ENCODE assay signal across 13 cellular contexts in the genomic region with DNA sequence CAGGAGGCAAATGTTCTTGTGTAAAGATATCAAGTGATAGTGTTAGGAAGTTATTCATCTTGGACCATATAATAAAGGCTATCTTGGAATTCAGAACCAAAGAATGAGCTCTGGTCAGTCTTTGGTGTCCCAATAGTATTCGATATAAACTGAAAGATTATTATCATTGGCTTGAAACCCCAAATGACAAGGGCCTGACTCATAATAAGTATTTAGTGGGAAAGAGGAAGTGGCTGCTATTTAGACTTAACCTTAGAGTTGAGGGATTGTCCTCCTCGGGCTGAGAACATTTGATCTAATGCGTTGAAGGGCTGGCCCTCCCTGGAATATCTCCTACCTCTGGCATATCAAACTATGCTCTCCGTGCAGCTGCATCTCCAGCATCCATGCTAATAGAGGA.
DNase-seq lines count a peak whose midpoint lies in the region; TF ChIP-seq lines count a peak whose summit lies in the region.
"Had no signal": no experiment of that assay in that cellular context is flagged by ENCODE, and none has a peak within 500 bp of the region (broad histone marks: within the 10 kb centered on the region; RNA-seq: fewer than 3 reads in every experiment).

No MANE protein-coding gene starts in this region.

- no peaks in the 10 kb centered on the region for H3K27me3 Mint-ChIP-seq in activated CD4-positive, alpha-beta T cell treated with anti-CD3 and anti-CD28 coated beads, Interleukin-2, amount 10 ng/mL, durations not matched to agents 7 days and 5 days
- H3K27me3 Mint-ChIP-seq in activated T-helper 2 cell treated with anti-CD3 and anti-CD28 coated beads, Interferon-gamma antibody, Interleukin-2, Interleukin-4, amounts not matched to agents 10 μg/mL and 5 μg/mL and 100 μg/mL, durations not matched to agents 14 hours and 24 hours and 36 hours (ENCODE audit: low read depth), result no peaks in the 10 kb centered on the region
- H3K27me3 Mint-ChIP-seq: activated CD8-positive, alpha-beta memory T cell treated with anti-CD3 and anti-CD28 coated beads, Interleukin-2, amount 10 ng/mL, durations not matched to agents 7 days and 5 days had no signal

- no peak for TF ChIP-seq CTCF in OCI-LY3 (IDR thresholded peaks at IDR 0.05; ENCODE audit: low read depth, low read length)
- no peak for TF ChIP-seq CTCF in dorsolateral prefrontal cortex (IDR thresholded peaks at IDR 0.05 in 54 of 56, conservative IDR thresholded peaks at IDR 0.05 in 2 of 56; ENCODE audit: low read depth in 1 of 56, partially characterized antibody in 56 of 56)

- H3K9me3 Mint-ChIP-seq in activated CD4-positive, alpha-beta T cell treated with anti-CD3 and anti-CD28 coated beads, Interleukin-2, amount 10 ng/mL, durations not matched to agents 7 days and 5 days, result no peaks in the 10 kb centered on the region
- H3K9me3 Mint-ChIP-seq in activated T-helper 2 cell treated with anti-CD3 and anti-CD28 coated beads, Interferon-gamma antibody, Interleukin-2, Interleukin-4, amounts not matched to agents 10 μg/mL and 5 μg/mL and 100 μg/mL, durations not matched to agents 14 hours and 24 hours and 36 hours, result no peaks in the 10 kb centered on the region
- H3K9me3 Mint-ChIP-seq: stimulated activated naive CD8-positive, alpha-beta T cell treated with anti-CD3 and anti-CD28 coated beads, Interleukin-15, Interleukin-2, amounts not matched to agents 100 ng/mL and 50 ng/mL, for 24 hours had no signal

- H4K8ac ChIP-seq in trophoblast cell (ENCODE audit: low read depth, low read length), result no peak overlapping the region

- H3K79me2 ChIP-seq in OCI-LY3 (ENCODE audit: low read length) (no peaks in the 10 kb centered on the region), trophoblast cell (ENCODE audit: control insufficient read depth, insufficient read depth, low read length, poor library complexity) (no peaks in the 10 kb centered on the region)

- no peak overlapping the region for H2AK5ac ChIP-seq in trophoblast cell (ENCODE audit: low read length)

- H4K12ac ChIP-seq in trophoblast cell (ENCODE audit: low read depth, low read length), result no peak overlapping the region

- peaks cover 11% of the 10 kb centered on the region for H3K4me1 ChIP-seq in OCI-LY3 (ENCODE audit: low read length)
- H3K4me1 ChIP-seq in trophoblast cell (ENCODE audit: control insufficient read depth in 1 of 2, insufficient read depth in 2 of 2, low read length in 2 of 2), result peaks cover 6 to 7% of the 10 kb centered on the region in 2 experiments

- no peak overlapping the region for H2BK12ac ChIP-seq in trophoblast cell (ENCODE audit: low read length)

- POLR2A ChIA-PET in activated CD4-positive, alpha-beta T cell treated with anti-CD3 and anti-CD28 coated beads, Interleukin-2, amount 10 ng/mL, durations not matched to agents 7 days and 5 days (lab: Charles Lee), result no interaction called here

- H3K9ac ChIP-seq in OCI-LY3 (ENCODE audit: low read length) (no peak overlapping the region), trophoblast cell (ENCODE audit: low read length) (no peak overlapping the region)

- H3K27me3 ChIP-seq in OCI-LY3 (ENCODE audit: low read depth, low read length) (no peaks in the 10 kb centered on the region), dorsolateral prefrontal cortex (no peaks in the 10 kb centered on the region), trophoblast cell (ENCODE audit: insufficient read depth, low read length) (no peaks in the 10 kb centered on the region)

- CTCF ChIA-PET in activated CD4-positive, alpha-beta T cell treated with anti-CD3 and anti-CD28 coated beads, Interleukin-2, amount 10 ng/mL, durations not matched to agents 7 days and 5 days (lab: Charles Lee), result no interaction called here

- H3K14ac ChIP-seq in trophoblast cell (ENCODE audit: low read length), result no peak overlapping the region

- H3K36me3 ChIP-seq in OCI-LY3 (replicated peaks; ENCODE audit: low read depth, low read length), result no peaks in the 10 kb centered on the region
- no peaks in the 10 kb centered on the region for H3K36me3 ChIP-seq in trophoblast cell (ENCODE audit: control insufficient read depth in 1 of 2, insufficient read depth in 2 of 2, low read length in 2 of 2)

- H3K79me1 ChIP-seq in trophoblast cell (ENCODE audit: low read length), result peaks cover 2% of the 10 kb centered on the region

- no peak overlapping the region for H3K4me3 Mint-ChIP-seq in activated CD4-positive, alpha-beta T cell treated with anti-CD3 and anti-CD28 coated beads, Interleukin-2, amount 10 ng/mL, durations not matched to agents 7 days and 5 days
- no peak overlapping the region for H3K4me3 Mint-ChIP-seq in activated T-helper 2 cell treated with anti-CD3 and anti-CD28 coated beads, Interferon-gamma antibody, Interleukin-2, Interleukin-4, amounts not matched to agents 10 μg/mL and 5 μg/mL and 100 μg/mL, durations not matched to agents 14 hours and 24 hours and 36 hours (ENCODE audit: low read depth)
- H3K4me3 Mint-ChIP-seq: activated CD8-positive, alpha-beta memory T cell treated with anti-CD3 and anti-CD28 coated beads, Interleukin-2, amount 10 ng/mL, durations not matched to agents 7 days and 5 days; stimulated activated naive CD8-positive, alpha-beta T cell treated with anti-CD3 and anti-CD28 coated beads, Interleukin-15, Interleukin-2, amounts not matched to agents 100 ng/mL and 50 ng/mL, for 24 hours had no signal

- no peaks in the 10 kb centered on the region for H3K4me1 Mint-ChIP-seq in activated CD4-positive, alpha-beta T cell treated with anti-CD3 and anti-CD28 coated beads, Interleukin-2, amount 10 ng/mL, durations not matched to agents 7 days and 5 days
- H3K4me1 Mint-ChIP-seq in activated T-helper 2 cell treated with anti-CD3 and anti-CD28 coated beads, Interferon-gamma antibody, Interleukin-2, Interleukin-4, amounts not matched to agents 10 μg/mL and 5 μg/mL and 100 μg/mL, durations not matched to agents 14 hours and 24 hours and 36 hours (ENCODE audit: low read depth), result peaks cover 3% of the 10 kb centered on the region
- H3K4me1 Mint-ChIP-seq: activated CD8-positive, alpha-beta memory T cell treated with anti-CD3 and anti-CD28 coated beads, Interleukin-2, amount 10 ng/mL, durations not matched to agents 7 days and 5 days had no signal

- H3K4me3 ChIP-seq in OCI-LY3 (ENCODE audit: low read length) (no peak overlapping the region), dorsolateral prefrontal cortex (no peak overlapping the region), trophoblast cell (ENCODE audit: low read depth, low read length) (no peak overlapping the region)

- no peak overlapping the region for H3K18ac ChIP-seq in trophoblast cell (ENCODE audit: low read length)

- no CpG with 5 or more reads among the region's 4 CpGs for WGBS in trophoblast cell (ENCODE audit: extremely low coverage, insufficient coverage, insufficient read length)

- H3K27ac ChIP-seq in OCI-LY3 (ENCODE audit: low read length) (no peak overlapping the region), dorsolateral prefrontal cortex (peak overlapping the region in 32 of 59 donors; percentile 9 to 62 (median 33)), trophoblast cell (ENCODE audit: low read depth, low read length) (no peak overlapping the region)

- intact Hi-C loops in dorsolateral prefrontal cortex (cut with DNase I), result no loop called here
- intact Hi-C loops in activated T-helper 2 cell treated with anti-CD3 and anti-CD28 coated beads, Interferon-gamma antibody, Interleukin-2, Interleukin-4, amounts not matched to agents 10 μg/mL and 5 μg/mL and 100 μg/mL, durations not matched to agents 14 hours and 24 hours and 36 hours (cut with micrococcal nuclease), result no loop called here

- no peak overlapping the region for H3K4ac ChIP-seq in trophoblast cell (ENCODE audit: low read depth, low read length)

- H3K23ac ChIP-seq in trophoblast cell (ENCODE audit: low read length), result no peak overlapping the region

- H3K4me2 ChIP-seq in OCI-LY3 (ENCODE audit: low read length) (peak overlapping the region; percentile 46), trophoblast cell (ENCODE audit: low read length) (no peak overlapping the region)

- H2BK5ac ChIP-seq in trophoblast cell (ENCODE audit: low read depth, low read length, poor library complexity), result peak overlapping the region; percentile 83

- H3K9me3 ChIP-seq in OCI-LY3 (ENCODE audit: insufficient read depth, low read length) (no peaks in the 10 kb centered on the region), trophoblast cell (ENCODE audit: insufficient read depth, low read depth, low read length) (no peaks in the 10 kb centered on the region)

- no peak overlapping the region for H2BK120ac ChIP-seq in trophoblast cell (ENCODE audit: insufficient read depth, low read length, poor library complexity)

- peak; percentile 50 for DNase-seq in GM03348 (ENCODE audit: low spot score)
- DNase-seq in dorsolateral prefrontal cortex, result no peak
- no peak for DNase-seq in trophoblast cell
- no peak for DNase-seq in activated CD8-positive, alpha-beta memory T cell treated with anti-CD3 and anti-CD28 coated beads, Interleukin-2, amount 50 U/mL, for 4 hours
- DNase-seq in activated CD4-positive, alpha-beta T cell treated with anti-CD3 and anti-CD28 coated beads, Interleukin-2, amount 10 ng/mL, durations not matched to agents 7 days and 5 days, result no peak
- DNase-seq in activated T-helper 2 cell treated with anti-CD3 and anti-CD28 coated beads, Interferon-gamma antibody, Interleukin-2, Interleukin-4, amounts not matched to agents 10 μg/mL and 5 μg/mL and 100 μg/mL, durations not matched to agents 14 hours and 24 hours and 36 hours (ENCODE audit: low spot score), result no peak
- DNase-seq in NCI-H526 treated with DMSO at 0.1 percent for 48 hours (lab: John Stamatoyannopoulos, UW), result no peak
- DNase-seq: activated CD8-positive, alpha-beta memory T cell treated with anti-CD3 and anti-CD28 coated beads, Interleukin-2, amount 10 ng/mL, durations not matched to agents 7 days and 5 days; effector CD8-positive, alpha-beta T cell; stimulated activated CD4-positive, alpha-beta T cell treated with anti-CD3 and anti-CD28 coated beads, Interleukin-2, amount 100 ng/mL, for 24 hours; T1000 had no signal

- no peaks in the 10 kb centered on the region for H4K20me1 ChIP-seq in OCI-LY3 (ENCODE audit: insufficient read depth, low read length)

- H4K91ac ChIP-seq in trophoblast cell (ENCODE audit: low read depth, low read length), result no peak overlapping the region

- no peaks in the 10 kb centered on the region for H3K36me3 Mint-ChIP-seq in activated CD4-positive, alpha-beta T cell treated with anti-CD3 and anti-CD28 coated beads, Interleukin-2, amount 10 ng/mL, durations not matched to agents 7 days and 5 days (ENCODE audit: low read depth)
- no peaks in the 10 kb centered on the region for H3K36me3 Mint-ChIP-seq in activated T-helper 2 cell treated with anti-CD3 and anti-CD28 coated beads, Interferon-gamma antibody, Interleukin-2, Interleukin-4, amounts not matched to agents 10 μg/mL and 5 μg/mL and 100 μg/mL, durations not matched to agents 14 hours and 24 hours and 36 hours (ENCODE audit: low read depth)
- H3K36me3 Mint-ChIP-seq: activated CD8-positive, alpha-beta memory T cell treated with anti-CD3 and anti-CD28 coated beads, Interleukin-2, amount 10 ng/mL, durations not matched to agents 7 days and 5 days had no signal

- H2AFZ ChIP-seq in OCI-LY3 (ENCODE audit: low read depth, low read length) (0 out of 2 replicates have a peak overlapping the region, but pooled peaks have one; percentile 34), trophoblast cell (ENCODE audit: insufficient read depth, low read length, poor library complexity) (no peak overlapping the region)

- no peak overlapping the region for H3K27ac Mint-ChIP-seq in activated CD4-positive, alpha-beta T cell treated with anti-CD3 and anti-CD28 coated beads, Interleukin-2, amount 10 ng/mL, durations not matched to agents 7 days and 5 days
- no peak overlapping the region for H3K27ac Mint-ChIP-seq in activated T-helper 2 cell treated with anti-CD3 and anti-CD28 coated beads, Interferon-gamma antibody, Interleukin-2, Interleukin-4, amounts not matched to agents 10 μg/mL and 5 μg/mL and 100 μg/mL, durations not matched to agents 14 hours and 24 hours and 36 hours
- H3K27ac Mint-ChIP-seq: activated CD8-positive, alpha-beta memory T cell treated with anti-CD3 and anti-CD28 coated beads, Interleukin-2, amount 10 ng/mL, durations not matched to agents 7 days and 5 days; stimulated activated naive CD8-positive, alpha-beta T cell treated with anti-CD3 and anti-CD28 coated beads, Interleukin-15, Interleukin-2, amounts not matched to agents 100 ng/mL and 50 ng/mL, for 24 hours had no signal

Comparison
In these comparisons a context has a peak if more than half of its experiments do, and no peak if none do; other contexts are left out.
1. H3K27ac ChIP-seq: peak in dorsolateral prefrontal cortex (32 of 59); none in OCI-LY3 (single experiment) and trophoblast cell (single experiment).